In the genomic region with DNA sequence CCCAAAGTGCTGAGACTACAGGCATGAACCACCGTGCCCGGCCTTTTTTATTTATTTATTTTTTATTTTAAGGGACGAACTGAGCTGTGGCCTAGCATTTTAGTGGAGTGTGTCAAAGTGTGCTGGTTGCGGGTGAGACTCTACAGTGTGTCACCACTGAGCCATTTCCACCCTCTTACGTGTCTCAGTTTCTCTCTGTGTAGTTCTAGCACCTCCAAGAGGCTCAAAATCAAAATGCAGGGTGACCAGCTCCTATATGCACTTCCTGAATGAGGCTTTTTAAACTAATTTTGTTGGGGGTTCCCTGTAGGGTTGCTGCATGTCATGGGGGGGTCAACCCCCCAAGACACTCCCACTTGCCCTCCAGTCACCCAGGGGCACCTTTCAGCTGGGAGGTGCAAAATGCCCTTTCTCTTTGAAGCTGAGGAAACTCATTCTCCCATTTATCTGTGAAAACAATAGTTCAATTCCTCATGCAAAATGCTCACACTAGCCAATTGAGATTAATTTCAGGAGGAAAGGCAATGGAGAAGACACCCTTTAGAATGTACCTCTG, we compare ENCODE assay signal across 8 cellular contexts.
DNase-seq lines count a peak whose midpoint lies in the region; ATAC-seq and TF ChIP-seq lines count a peak whose summit lies in the region.

No MANE protein-coding gene starts in this region.

- no peaks in the 10 kb centered on the region for H4K20me1 ChIP-seq in GM23248 (ENCODE audit: insufficient read depth)

- H3F3A ChIP-seq in GM23248 (ENCODE audit: insufficient read depth), result peaks cover 2% of the 10 kb centered on the region

- peaks cover 34% of the 10 kb centered on the region for H3K9me3 Mint-ChIP-seq in activated T-helper 1 cell treated with anti-CD3 and anti-CD28 coated beads, Interleukin-12 subunit alpha, Interleukin-12 subunit beta, Interleukin-2, Interleukin-4 antibody, amounts not matched to agents 30 ng/mL and 10 ng/mL and 1 ng/mL, durations not matched to agents 14 hours and 24 hours and 36 hours

- H3K27ac ChIP-seq in GM23248, result no peak overlapping the region

- no peak overlapping the region for H3K9ac ChIP-seq in GM23248

- peaks cover 3% of the 10 kb centered on the region for H3K27me3 Mint-ChIP-seq in activated T-helper 1 cell treated with anti-CD3 and anti-CD28 coated beads, Interleukin-12 subunit alpha, Interleukin-12 subunit beta, Interleukin-2, Interleukin-4 antibody, amounts not matched to agents 30 ng/mL and 10 ng/mL and 1 ng/mL, durations not matched to agents 14 hours and 24 hours and 36 hours (ENCODE audit: insufficient read depth)

- no peak overlapping the region for H3K4me2 ChIP-seq in GM23248 (ENCODE audit: unreplicated experiment)

- no peaks in the 10 kb centered on the region for H3K9me3 ChIP-seq in GM23248 (ENCODE audit: low read depth)

- intact Hi-C loops in activated T-helper 1 cell treated with anti-CD3 and anti-CD28 coated beads, Interleukin-12 subunit alpha, Interleukin-12 subunit beta, Interleukin-2, Interleukin-4 antibody, amounts not matched to agents 30 ng/mL and 10 ng/mL and 1 ng/mL, durations not matched to agents 14 hours and 24 hours and 36 hours (cut with micrococcal nuclease), result loop anchor here (5.0 kb wide), 1 partner anchor 44 kb away; no protein-coding TSS in a partner anchor
- intact Hi-C loops in left ventricle myocardium superior (cut with micrococcal nuclease), result loop anchor here (5.0 to 10.0 kb wide), 2 partner anchors 122 to 151 kb away; no protein-coding TSS in a partner anchor

- H3K4me1 ChIP-seq in GM23248 (ENCODE audit: insufficient read depth), result no peaks in the 10 kb centered on the region

- H3K4me3 ChIP-seq in AG09309 (ENCODE audit: control insufficient read depth, low read depth, low read length), result no peak overlapping the region
- H3K4me3 ChIP-seq in GM23248, result no peak overlapping the region

- H3K79me2 ChIP-seq in GM23248 (ENCODE audit: insufficient read depth), result no peaks in the 10 kb centered on the region

- H2AFZ ChIP-seq in GM23248, result no peak overlapping the region

- DNase-seq in AG09309 (ENCODE audit: low read depth) (no peak), GM23248 (peak; percentile 59), left ventricle myocardium superior (no peak), NCI-H128 (lab: John Stamatoyannopoulos, UW; ENCODE audit: unreplicated experiment) (no peak), nucleus accumbens (lab: John Stamatoyannopoulos, UW) (no peak)
- DNase-seq in activated T-helper 1 cell treated with anti-CD3 and anti-CD28 coated beads, Interleukin-12 subunit alpha, Interleukin-12 subunit beta, Interleukin-2, Interleukin-4 antibody, amounts not matched to agents 30 ng/mL and 10 ng/mL and 1 ng/mL, durations not matched to agents 14 hours and 24 hours and 36 hours (ENCODE audit: low spot score), result no peak

- H3K36me3 ChIP-seq in GM23248 (ENCODE audit: low read depth), result 0 out of 2 replicates have a peak, but pooled peaks cover 5% of the 10 kb centered on the region

- peaks cover 18% of the 10 kb centered on the region for H3K4me1 Mint-ChIP-seq in activated T-helper 1 cell treated with anti-CD3 and anti-CD28 coated beads, Interleukin-12 subunit alpha, Interleukin-12 subunit beta, Interleukin-2, Interleukin-4 antibody, amounts not matched to agents 30 ng/mL and 10 ng/mL and 1 ng/mL, durations not matched to agents 14 hours and 24 hours and 36 hours (ENCODE audit: low read depth)

- H3K9me2 ChIP-seq in GM23248 (ENCODE audit: insufficient read depth), result no peaks in the 10 kb centered on the region

- H3K27ac Mint-ChIP-seq in activated T-helper 1 cell treated with anti-CD3 and anti-CD28 coated beads, Interleukin-12 subunit alpha, Interleukin-12 subunit beta, Interleukin-2, Interleukin-4 antibody, amounts not matched to agents 30 ng/mL and 10 ng/mL and 1 ng/mL, durations not matched to agents 14 hours and 24 hours and 36 hours, result peak overlapping the region; percentile 88

- ATAC-seq in left ventricle myocardium superior (peak; percentile 88), GM18517 (IDR thresholded peaks at IDR 0.05; ENCODE audit: unreplicated experiment) (no peak), HG02884 (IDR thresholded peaks at IDR 0.05; ENCODE audit: unreplicated experiment) (no peak)

- no peaks in the 10 kb centered on the region for H3K27me3 ChIP-seq in GM23248 (replicated peaks; ENCODE audit: insufficient read depth)

- peak; percentile 10 for TF ChIP-seq CTCF in AG09309 (IDR thresholded peaks at IDR 0.05; ENCODE audit: control insufficient read depth, insufficient read depth, low read depth, low read length, missing control alignments)

- WGBS in GM23248 (ENCODE audit: low coverage in 1 of 2, low lambda C conversion rate in 2 of 2, missing lambda C conversion rate in 2 of 2), 2 experiments, result 67 to 76% methylated on average over 5 of the region's 5 CpGs

- in situ Hi-C loops in GM23248 (cut with MboI), result loop anchor here (25.0 kb wide), 1 partner anchor 124 kb away; no protein-coding TSS in a partner anchor

- H3K4me3 Mint-ChIP-seq in activated T-helper 1 cell treated with anti-CD3 and anti-CD28 coated beads, Interleukin-12 subunit alpha, Interleukin-12 subunit beta, Interleukin-2, Interleukin-4 antibody, amounts not matched to agents 30 ng/mL and 10 ng/mL and 1 ng/mL, durations not matched to agents 14 hours and 24 hours and 36 hours, result no peak overlapping the region

- peaks cover 12% of the 10 kb centered on the region for H3K36me3 Mint-ChIP-seq in activated T-helper 1 cell treated with anti-CD3 and anti-CD28 coated beads, Interleukin-12 subunit alpha, Interleukin-12 subunit beta, Interleukin-2, Interleukin-4 antibody, amounts not matched to agents 30 ng/mL and 10 ng/mL and 1 ng/mL, durations not matched to agents 14 hours and 24 hours and 36 hours (ENCODE audit: low read depth)
